In genomic region chr1:74857676-74858075, GRCh38 we compare ENCODE assay signal across 18 cellular contexts.
DNase-seq lines count a peak whose midpoint lies in the region; ATAC-seq and TF ChIP-seq lines count a peak whose summit lies in the region.
"Had no signal": no experiment of that assay in that cellular context is flagged by ENCODE, and none has a peak within 500 bp of the region (broad histone marks: within the 10 kb centered on the region; RNA-seq: fewer than 3 reads in every experiment).

No MANE protein-coding gene starts in this region.

- peaks cover 6% of the 10 kb centered on the region for H3K9me3 Mint-ChIP-seq in Calu3 (ENCODE audit: low read depth, unreplicated experiment)
- H3K9me3 Mint-ChIP-seq in activated T-cell treated with anti-CD3 and anti-CD28 coated beads, Interleukin-2, amount 50 U/mL, for 4 hours, result peaks cover 8% of the 10 kb centered on the region
- H3K9me3 Mint-ChIP-seq: HFFc6 had no signal

- H3K36me3 Mint-ChIP-seq in Calu3 (ENCODE audit: insufficient read depth, unreplicated experiment), result no peaks in the 10 kb centered on the region
- H3K36me3 Mint-ChIP-seq in activated T-cell treated with anti-CD3 and anti-CD28 coated beads, Interleukin-2, amount 50 U/mL, for 4 hours (ENCODE audit: insufficient read depth), result no peaks in the 10 kb centered on the region
- H3K36me3 Mint-ChIP-seq: stimulated activated naive B cell treated with anti-CD40 and anti-IgM and Interleukin-4, amounts not matched to agents 10 μg/mL and 1 μg/mL and 100 μg/mL, for 72 hours had no signal

- H3K4me3 Mint-ChIP-seq in Calu3 (ENCODE audit: low read depth, unreplicated experiment), result no peak overlapping the region
- no peak overlapping the region for H3K4me3 Mint-ChIP-seq in activated T-cell treated with anti-CD3 and anti-CD28 coated beads, Interleukin-2, amount 50 U/mL, for 4 hours
- H3K4me3 Mint-ChIP-seq: CD4-positive, alpha-beta T cell; stimulated activated naive B cell treated with anti-CD40 and anti-IgM and Interleukin-4, amounts not matched to agents 10 μg/mL and 1 μg/mL and 100 μg/mL, for 72 hours; T-helper 17 cell had no signal

- no peak for TF ChIP-seq EP300 in stomach (IDR thresholded peaks at IDR 0.05)

- no peaks in the 10 kb centered on the region for H3K36me3 ChIP-seq in stomach
- H3K36me3 ChIP-seq: transverse colon had no signal

- TF ChIP-seq CTCF in Calu3 (IDR thresholded peaks at IDR 0.05; ENCODE audit: unreplicated experiment) (no peak), stomach (IDR thresholded peaks at IDR 0.05) (no peak)

- H3K9me3 ChIP-seq in stomach, result peaks cover 0 to 7% (median 0%) of the 10 kb centered on the region in 4 donors
- H3K9me3 ChIP-seq: transverse colon had no signal

- H3K27me3 Mint-ChIP-seq in Calu3 (ENCODE audit: unreplicated experiment), result no peaks in the 10 kb centered on the region
- H3K27me3 Mint-ChIP-seq in activated T-cell treated with anti-CD3 and anti-CD28 coated beads, Interleukin-2, amount 50 U/mL, for 4 hours (ENCODE audit: low read depth), result no peaks in the 10 kb centered on the region
- H3K27me3 Mint-ChIP-seq: CD4-positive, alpha-beta T cell; stimulated activated naive B cell treated with anti-CD40 and anti-IgM and Interleukin-4, amounts not matched to agents 10 μg/mL and 1 μg/mL and 100 μg/mL, for 72 hours; T-helper 17 cell had no signal

- no peaks in the 10 kb centered on the region for H3K4me1 ChIP-seq in stomach
- H3K4me1 ChIP-seq: transverse colon had no signal

- H3K27me3 ChIP-seq in stomach, result no peaks in the 10 kb centered on the region
- H3K27me3 ChIP-seq: transverse colon had no signal

- no peak overlapping the region for H3K27ac ChIP-seq in stomach
- H3K27ac ChIP-seq: transverse colon had no signal

- 85 to 93% (median 89%) methylated on average over 6 of the region's 6 CpGs for WGBS in stomach, 5 donors

- intact Hi-C loops in Calu3 (cut with micrococcal nuclease; ENCODE audit: unreplicated experiment), result no loop called here
- intact Hi-C loops in stomach (cut with DNase I; ENCODE audit: low total_unique reads), result no loop called here

- no peak overlapping the region for H3K4me3 ChIP-seq in stomach
- H3K4me3 ChIP-seq: transverse colon had no signal

- no TSS peak for BruUV-seq in Calu3 (replicated peaks; lab: Mats Ljungman, UMichigan)

- H3K27ac Mint-ChIP-seq in Calu3 (ENCODE audit: unreplicated experiment), result peak overlapping the region; percentile 65
- H3K27ac Mint-ChIP-seq: CD4-positive, alpha-beta T cell; HFFc6; stimulated activated naive B cell treated with anti-CD40 and anti-IgM and Interleukin-4, amounts not matched to agents 10 μg/mL and 1 μg/mL and 100 μg/mL, for 72 hours; T-helper 17 cell had no signal

- CTCF ChIA-PET in Calu3 (lab: Charles Lee), result interaction anchor here (0.7 kb wide), 1 partner anchor 333 kb away, joined by 3 read pairs; no protein-coding TSS in a partner anchor

- DNase-seq in Calu3 (no peak), cerebellum (ENCODE audit: low spot score) (no peak), cerebellar nuclear complex (lab: John Stamatoyannopoulos, UW) (no peak), stomach (no peak)
- DNase-seq in activated T-cell treated with anti-CD3 and anti-CD28 coated beads, Interleukin-2, amount 50 U/mL, for 4 hours, result no peak
- DNase-seq: aorta; CD4-positive, alpha-beta T cell; DND-41; foreskin melanocyte; HFFc6; IMR-90; NCI-H1092; stimulated activated naive B cell treated with anti-CD40 and anti-IgM and Interleukin-4, amounts not matched to agents 10 μg/mL and 1 μg/mL and 100 μg/mL, for 72 hours; T-helper 17 cell; transverse colon had no signal

- H3K4me1 Mint-ChIP-seq in Calu3 (ENCODE audit: low read depth, unreplicated experiment), result peaks cover 29% of the 10 kb centered on the region
- no peaks in the 10 kb centered on the region for H3K4me1 Mint-ChIP-seq in activated T-cell treated with anti-CD3 and anti-CD28 coated beads, Interleukin-2, amount 50 U/mL, for 4 hours (ENCODE audit: low read depth)
- H3K4me1 Mint-ChIP-seq: stimulated activated naive B cell treated with anti-CD40 and anti-IgM and Interleukin-4, amounts not matched to agents 10 μg/mL and 1 μg/mL and 100 μg/mL, for 72 hours; T-helper 17 cell had no signal

- ATAC-seq in GM19395 (IDR thresholded peaks at IDR 0.05; ENCODE audit: unreplicated experiment) (peak; percentile 47), HG02610 (IDR thresholded peaks at IDR 0.05; ENCODE audit: unreplicated experiment) (peak; percentile 36), HG03439 (IDR thresholded peaks at IDR 0.05; ENCODE audit: unreplicated experiment) (peak; percentile 46)
- ATAC-seq in activated T-cell treated with anti-CD3 and anti-CD28 coated beads, Interleukin-2, amount 50 U/mL, for 4 hours, result no peak
- ATAC-seq: T-helper 17 cell had no signal

- TF ChIP-seq POLR2A in stomach (IDR thresholded peaks at IDR 0.05), result no peak

Comparison
In these comparisons a context has a peak if more than half of its experiments do, and no peak if none do; other contexts are left out.
1. ATAC-seq: peak in GM19395 (single experiment), HG02610 (single experiment) and HG03439 (single experiment); none in activated T-cell treated with anti-CD3 and anti-CD28 coated beads, Interleukin-2, amount 50 U/mL, for 4 hours (0 of 2).